ENCODE assay signal across 21 cellular contexts in genomic region chr4:42824278-42824977, GRCh38.
"Had no signal": no experiment of that assay in that cellular context is flagged by ENCODE, and none has a peak within 500 bp of the region (broad histone marks: within the 10 kb centered on the region; RNA-seq: fewer than 3 reads in every experiment).

No MANE protein-coding gene starts in this region.

- H3K79me2 ChIP-seq: hepatocyte had no signal

- H3K4me1 ChIP-seq: testis, transverse colon had no signal

- H3K27me3 ChIP-seq: dorsolateral prefrontal cortex, testis, transverse colon had no signal

- H3K9me3 Mint-ChIP-seq: memory B cell; mesothelial cell of epicardium; natural killer cell; neural crest cell; stimulated activated effector memory CD8-positive, alpha-beta T cell treated with anti-CD3 and anti-CD28 coated beads, Interleukin-12 subunit alpha, Interleukin-12 subunit beta, amount 100 ng/mL, for 72 hours had no signal

- H3K4me3 Mint-ChIP-seq: memory B cell; mesothelial cell of epicardium; natural killer cell; neural crest cell; stimulated activated effector memory CD8-positive, alpha-beta T cell treated with anti-CD3 and anti-CD28 coated beads, Interleukin-12 subunit alpha, Interleukin-12 subunit beta, amount 100 ng/mL, for 72 hours had no signal

- H3K27ac ChIP-seq: coronary artery, dorsolateral prefrontal cortex, hepatocyte, testis, transverse colon had no signal

- H3K4me1 Mint-ChIP-seq: memory B cell; mesothelial cell of epicardium; natural killer cell; neural crest cell; stimulated activated effector memory CD8-positive, alpha-beta T cell treated with anti-CD3 and anti-CD28 coated beads, Interleukin-12 subunit alpha, Interleukin-12 subunit beta, amount 100 ng/mL, for 72 hours had no signal

- H3K4me3 ChIP-seq: coronary artery, dorsolateral prefrontal cortex, hepatocyte, smooth muscle cell, testis, transverse colon had no signal

- H2AFZ ChIP-seq: hepatocyte had no signal

- H3K36me3 Mint-ChIP-seq: memory B cell; mesothelial cell of epicardium; natural killer cell; stimulated activated effector memory CD8-positive, alpha-beta T cell treated with anti-CD3 and anti-CD28 coated beads, Interleukin-12 subunit alpha, Interleukin-12 subunit beta, amount 100 ng/mL, for 72 hours had no signal

- H3K4me2 ChIP-seq: hepatocyte, smooth muscle cell had no signal

- H3K9me3 ChIP-seq: testis, transverse colon had no signal

- H3K27ac Mint-ChIP-seq: memory B cell; mesothelial cell of epicardium; natural killer cell; stimulated activated effector memory CD8-positive, alpha-beta T cell treated with anti-CD3 and anti-CD28 coated beads, Interleukin-12 subunit alpha, Interleukin-12 subunit beta, amount 100 ng/mL, for 72 hours had no signal

- FAIRE-seq: kidney, urothelium cell line had no signal

- ATAC-seq: left cardiac atrium; natural killer cell; right cardiac atrium; stimulated activated effector memory CD8-positive, alpha-beta T cell treated with anti-CD3 and anti-CD28 coated beads, Interleukin-12 subunit alpha, Interleukin-12 subunit beta, amount 100 ng/mL, for 72 hours; stimulated activated naive CD8-positive, alpha-beta T cell treated with anti-CD3 and anti-CD28 coated beads, Interleukin-15, Interleukin-2, amounts not matched to agents 100 U/mL and 50 U/mL, for 24 hours had no signal

- DNase-seq: dorsolateral prefrontal cortex; effector CD8-positive, alpha-beta T cell; foreskin melanocyte; head of caudate nucleus; kidney; left cardiac atrium; natural killer cell; right cardiac atrium; stimulated activated CD4-positive, alpha-beta T cell treated with anti-CD3 and anti-CD28 coated beads, Interleukin-4, amount 100 ng/mL, for 1 hour; stimulated activated CD8-positive, alpha-beta memory T cell treated with anti-CD3 and anti-CD28 coated beads, Interleukin-4, amount 100 ng/mL, for 48 hours; stimulated activated naive CD8-positive, alpha-beta T cell treated with anti-CD3 and anti-CD28 coated beads, Interleukin-15, Interleukin-2, amounts not matched to agents 100 U/mL and 50 U/mL, for 24 hours; testis; transverse colon had no signal

- H3K36me3 ChIP-seq: transverse colon had no signal
